ENCODE assay signal across 1 cellular context in genomic region chr17:57518587-57519118, GRCh38.
A peak's percentile ranks its signal among the peaks of the same experiment; 100 is the strongest.
TF ChIP-seq lines count a peak whose summit lies in the region.

No MANE protein-coding gene starts in this region.

TF ChIP-seq in HepG2, 621 proteins besides CTCF, POLR2A, EP300 and RAD21 (continued from another document and continues in another):
- TF ChIP-seq ZBTB26 (CRISPR knock-in tag; IDR thresholded peaks at IDR 0.05; ENCODE audit: borderline replicate concordance) (no peak), THAP7 (CRISPR knock-in tag; IDR thresholded peaks at IDR 0.05) (no peak), ZNF574 (CRISPR knock-in tag; IDR thresholded peaks at IDR 0.05) (0 out of 2 replicates have a peak, but pooled peaks have one; percentile 45), KMT2B (CRISPR knock-in tag; IDR thresholded peaks at IDR 0.05) (no peak), HOXA3 (CRISPR knock-in tag; IDR thresholded peaks at IDR 0.05) (peak; percentile 48; the same call in 1 of the 2 replicates), ZNF329 (CRISPR knock-in tag; IDR thresholded peaks at IDR 0.05; ENCODE audit: low read depth) (no peak), HDAC1 (CRISPR knock-in tag; IDR thresholded peaks at IDR 0.05) (no peak), ZMYM2 (CRISPR knock-in tag; IDR thresholded peaks at IDR 0.05) (no peak), FIP1L1 (IDR thresholded peaks at IDR 0.05; ENCODE audit: borderline replicate concordance, insufficient read depth, low read depth, low read length) (no peak), ZNF704 (CRISPR knock-in tag; IDR thresholded peaks at IDR 0.05; ENCODE audit: borderline replicate concordance) (no peak), CEBPB (IDR thresholded peaks at IDR 0.05; ENCODE audit: borderline replicate concordance, low read depth, low read length) (no peak), ZNF589 (CRISPR knock-in tag; conservative IDR thresholded peaks at IDR 0.05) (no peak), REL (CRISPR knock-in tag; conservative IDR thresholded peaks at IDR 0.05) (no peak), KLF16 (CRISPR knock-in tag; IDR thresholded peaks at IDR 0.05) (no peak), GABPA (IDR thresholded peaks at IDR 0.05; ENCODE audit: low read depth, low read length) (no peak), GABPA (CRISPR knock-in tag; IDR thresholded peaks at IDR 0.05; ENCODE audit: low read depth) (no peak), ZHX2 (IDR thresholded peaks at IDR 0.05; ENCODE audit: low read depth) (no peak), ZHX2 (CRISPR knock-in tag; IDR thresholded peaks at IDR 0.05; ENCODE audit: borderline replicate concordance) (no peak), ARNT2 (CRISPR knock-in tag; IDR thresholded peaks at IDR 0.05; ENCODE audit: low read depth) (no peak), PITX1 (CRISPR knock-in tag; IDR thresholded peaks at IDR 0.05) (no peak), ZSCAN21 (CRISPR knock-in tag; IDR thresholded peaks at IDR 0.05; ENCODE audit: borderline replicate concordance) (no peak), TCF12 (IDR thresholded peaks at IDR 0.05) (no peak), TCF12 (CRISPR knock-in tag; IDR thresholded peaks at IDR 0.05) (no peak), ZNF263 (CRISPR knock-in tag; IDR thresholded peaks at IDR 0.05) (peak; percentile 20; the same call in 1 of the 2 replicates), CC2D1A (CRISPR knock-in tag; IDR thresholded peaks at IDR 0.05) (0 out of 2 replicates have a peak, but pooled peaks have one; percentile 5), ZNF335 (CRISPR knock-in tag; IDR thresholded peaks at IDR 0.05) (no peak), ZNF30 (CRISPR knock-in tag; IDR thresholded peaks at IDR 0.05) (no peak), ARNT (IDR thresholded peaks at IDR 0.05) (no peak), HNRNPUL1 (IDR thresholded peaks at IDR 0.05; ENCODE audit: low read depth, low read length) (no peak), ZBTB39 (CRISPR knock-in tag; IDR thresholded peaks at IDR 0.05) (no peak), RXRB (CRISPR knock-in tag; IDR thresholded peaks at IDR 0.05; ENCODE audit: borderline replicate concordance) (no peak), TARDBP (CRISPR knock-in tag; IDR thresholded peaks at IDR 0.05) (no peak), RARG (CRISPR knock-in tag; IDR thresholded peaks at IDR 0.05; ENCODE audit: low read depth) (no peak), ZNF629 (CRISPR knock-in tag; conservative IDR thresholded peaks at IDR 0.05) (no peak), SP4 (CRISPR knock-in tag; IDR thresholded peaks at IDR 0.05) (0 out of 2 replicates have a peak, but pooled peaks have one; percentile 50), MED8 (CRISPR knock-in tag; IDR thresholded peaks at IDR 0.05; ENCODE audit: insufficient replicate concordance) (no peak), HINFP (CRISPR knock-in tag; IDR thresholded peaks at IDR 0.05; ENCODE audit: low read depth) (0 out of 2 replicates have a peak, but pooled peaks have one; percentile 11), ZFP91 (CRISPR knock-in tag; IDR thresholded peaks at IDR 0.05; ENCODE audit: borderline replicate concordance) (0 out of 2 replicates have a peak, but pooled peaks have one; percentile 58), ZNF619 (CRISPR knock-in tag; IDR thresholded peaks at IDR 0.05) (0 out of 2 replicates have a peak, but pooled peaks have one; percentile 72), AFF4 (CRISPR knock-in tag; IDR thresholded peaks at IDR 0.05) (no peak), CCDC6 (CRISPR knock-in tag; IDR thresholded peaks at IDR 0.05) (no peak), PRPF4 (IDR thresholded peaks at IDR 0.05; ENCODE audit: low read depth, low read length, poor library complexity, severe bottlenecking) (no peak), MXD4 (CRISPR knock-in tag; IDR thresholded peaks at IDR 0.05) (no peak)
